Comparison of ENCODE assay signal across 8 cellular contexts in genomic region chr18:62486290-62486964, GRCh38. TPM values are rescaled to one million over a fixed set of nuclear protein-coding genes. Genes with fewer than 3 reads are reported as not detected.
DNase-seq lines count a peak whose midpoint lies in the region; ATAC-seq lines count a peak whose summit lies in the region.

No MANE protein-coding gene starts in this region.

- H4K91ac ChIP-seq in neuronal stem cell (ENCODE audit: low read depth, low read length, poor library complexity), result no peak overlapping the region

- no peak overlapping the region for H4K8ac ChIP-seq in neuronal stem cell (ENCODE audit: low read depth, low read length)

- H3K36me3 ChIP-seq in neuronal stem cell (replicated peaks in 1 of 2; ENCODE audit: control insufficient read depth in 2 of 2, insufficient read depth in 2 of 2, low read length in 2 of 2), result no peaks in the 10 kb centered on the region

- ATAC-seq in HG02885 (IDR thresholded peaks at IDR 0.05; ENCODE audit: poor library complexity, unreplicated experiment) (peak; percentile 64), left colon (peak; percentile 95), GM19023 (IDR thresholded peaks at IDR 0.05; ENCODE audit: unreplicated experiment) (no peak)

- no peak overlapping the region for H3K4me3 ChIP-seq in neuronal stem cell (ENCODE audit: low read length in 2 of 2)

- intact Hi-C loops in left colon (cut with DNase I, micrococcal nuclease), result no loop called here

- no peak overlapping the region for H3K18ac ChIP-seq in neuronal stem cell (ENCODE audit: low read length)

- no peak overlapping the region for H3K4me2 ChIP-seq in neuronal stem cell (ENCODE audit: insufficient read depth, low read length, poor library complexity, severe bottlenecking)

- H2BK15ac ChIP-seq in neuronal stem cell (ENCODE audit: low read length), result no peak overlapping the region

- DNase-seq in Caki2 (ENCODE audit: low read depth) (peak; percentile 58), SHP77 (lab: John Stamatoyannopoulos, UW) (peak; percentile 20 to 45), left colon (peak; percentile 43 to 68), anterior cingulate cortex (lab: John Stamatoyannopoulos, UW) (no peak), neuronal stem cell (ENCODE audit: low spot score) (no peak), nucleus accumbens (lab: John Stamatoyannopoulos, UW) (no peak)

- H3K27me3 ChIP-seq in neuronal stem cell (ENCODE audit: control insufficient read depth in 3 of 3, insufficient read depth in 3 of 3, low read depth in 1 of 3, low read length in 3 of 3), result peaks cover 0 to 26% (median 0%) of the 10 kb centered on the region in 3 experiments

- H2BK5ac ChIP-seq in neuronal stem cell (ENCODE audit: low read length), result no peak overlapping the region

- H3K23ac ChIP-seq in neuronal stem cell (ENCODE audit: low read depth, low read length, poor library complexity), result no peak overlapping the region

- H3K4me1 ChIP-seq in neuronal stem cell (ENCODE audit: control insufficient read depth in 2 of 2, insufficient read depth in 1 of 2, low read depth in 1 of 2, low read length in 2 of 2), result peaks cover 0 to 5% of the 10 kb centered on the region in 2 donors

- H3K27ac ChIP-seq in neuronal stem cell (replicated peaks; ENCODE audit: low read length), result no peak overlapping the region

- in situ Hi-C loops in Caki2 (cut with HindIII; ENCODE audit: low pct_unique_long_range_greater_than_20kb, low sequenced_read_pairs), result no loop called here

- no peak overlapping the region for H2BK120ac ChIP-seq in neuronal stem cell (ENCODE audit: low read depth, low read length)

- no peaks in the 10 kb centered on the region for H3K9me3 ChIP-seq in neuronal stem cell (replicated peaks in 1 of 2; ENCODE audit: control insufficient read depth in 2 of 2, insufficient read depth in 1 of 2, low read depth in 1 of 2, low read length in 2 of 2)

- no peak overlapping the region for H3K4ac ChIP-seq in neuronal stem cell (ENCODE audit: low read length)

- no peaks in the 10 kb centered on the region for H3K79me1 ChIP-seq in neuronal stem cell (ENCODE audit: low read depth, low read length)

- WGBS in neuronal stem cell (ENCODE audit: extremely low coverage in 2 of 2, insufficient read length in 2 of 2, insufficient replicate concordance in 1 of 2), 2 donors, result no CpG with 5 or more reads among the region's 4 CpGs

- H3K14ac ChIP-seq in neuronal stem cell (ENCODE audit: low read length), result no peak overlapping the region

- H2BK12ac ChIP-seq in neuronal stem cell (ENCODE audit: low read length), result no peak overlapping the region

- no peak overlapping the region for H2AK5ac ChIP-seq in neuronal stem cell (ENCODE audit: low read depth, low read length)

- H3K9ac ChIP-seq in neuronal stem cell (ENCODE audit: low read depth, low read length, poor library complexity), result no peak overlapping the region

- no peak overlapping the region for H2AFZ ChIP-seq in neuronal stem cell (ENCODE audit: low read length)

RNA-seq across cellular contexts. Expression of gene ZCCHC2, which starts 36.4 kb away (rescaled TPM):
- 3.2 and 15.5 TPM in 2 replicates for total RNA-seq in Caki2 (2014; rRNA removed; shearing (Covaris generic); ENCODE audit: low replicate concordance)
- total RNA-seq in left colon, result 10 to 100 TPM; 20.2 to 23.5 TPM
- 7.7 TPM for polyA plus RNA-seq in neuronal stem cell (2013, experiment 1 of 2)
- polyA plus RNA-seq in neuronal stem cell (2013, experiment 2 of 2), result 7.2 TPM

Comparison
In these comparisons a context has a peak if more than half of its experiments do, and no peak if none do; other contexts are left out.
1. DNase-seq: peak in Caki2 (single experiment), SHP77 (2 of 2) and left colon (2 of 2); none in anterior cingulate cortex (0 of 58), neuronal stem cell (single experiment) and nucleus accumbens (0 of 56).